Comparison of ENCODE assay signal across 12 cellular contexts in genomic region chr12:45435945-45436710, GRCh38.
DNase-seq lines count a peak whose midpoint lies in the region; ATAC-seq and TF ChIP-seq lines count a peak whose summit lies in the region.
"Had no signal": no experiment of that assay in that cellular context is flagged by ENCODE, and none has a peak within 500 bp of the region (broad histone marks: within the 10 kb centered on the region; RNA-seq: fewer than 3 reads in every experiment).

No MANE protein-coding gene starts in this region.

- peaks cover 0 to 3% of the 10 kb centered on the region in 2 donors for H3K4me1 Mint-ChIP-seq in effector memory CD8-positive, alpha-beta T cell (ENCODE audit: low read depth in 2 of 2)

- H3K79me2 ChIP-seq in mesendoderm (ENCODE audit: control insufficient read depth, insufficient read depth, low read length) = no peaks in the 10 kb centered on the region

- in situ Hi-C loops in HAP-1 (cut with MboI; ENCODE audit: low sequenced_read_pairs) = no loop called here

- ATAC-seq in effector memory CD8-positive, alpha-beta T cell (replicated peaks) = peak; percentile 39
- peak in 2 of 4 donors; percentile 30 to 32 for ATAC-seq in psoas muscle
- no peak for ATAC-seq in GM21786 (IDR thresholded peaks at IDR 0.05; ENCODE audit: unreplicated experiment)
- ATAC-seq: activated naive CD4-positive, alpha-beta T cell treated with anti-CD3 and anti-CD28 coated beads, Interleukin-2, amount 50 U/mL, for 72 hours had no signal

- H3K36me3 Mint-ChIP-seq in effector memory CD8-positive, alpha-beta T cell (ENCODE audit: insufficient read depth) = peaks cover 2% of the 10 kb centered on the region

- H3K9me3 ChIP-seq in HAP-1 (no peaks in the 10 kb centered on the region), NT2/D1 (ENCODE audit: insufficient read depth, low read length) (peaks cover 10% of the 10 kb centered on the region), psoas muscle (no peaks in the 10 kb centered on the region)
- H3K9me3 ChIP-seq: neutrophil had no signal

- H3K18ac ChIP-seq in mesendoderm (ENCODE audit: low read length) = no peak overlapping the region

- H3K4me3 ChIP-seq in HAP-1 = no peak overlapping the region
- H3K4me3 ChIP-seq in NT2/D1 (ENCODE audit: insufficient read length, low read depth) = no peak overlapping the region
- H3K4me3 ChIP-seq in psoas muscle = no peak overlapping the region
- no peak overlapping the region for H3K4me3 ChIP-seq in mesendoderm (ENCODE audit: low read length)

- no peaks in the 10 kb centered on the region for H3K9me3 Mint-ChIP-seq in effector memory CD8-positive, alpha-beta T cell
- H3K9me3 Mint-ChIP-seq: activated naive CD4-positive, alpha-beta T cell treated with anti-CD3 and anti-CD28 coated beads, Interleukin-2, amount 50 U/mL, for 72 hours had no signal

- WGBS in psoas muscle, 3 donors = 75 to 84% (median 77%) methylated on average over 3 of the region's 3 CpGs
- no CpG with 5 or more reads among the region's 3 CpGs for WGBS in mesendoderm (ENCODE audit: extremely low coverage, insufficient coverage, low lambda C conversion rate)

- no peaks in the 10 kb centered on the region for H3K79me1 ChIP-seq in mesendoderm (ENCODE audit: low read length)

- H3K4me1 ChIP-seq in HAP-1 (peaks cover 5% of the 10 kb centered on the region), NT2/D1 (ENCODE audit: insufficient read depth, insufficient read length) (peaks cover 6% of the 10 kb centered on the region), psoas muscle (peaks cover 13% of the 10 kb centered on the region), mesendoderm (ENCODE audit: control insufficient read depth, low read depth, low read length) (peaks cover 8% of the 10 kb centered on the region)

- no peak for TF ChIP-seq CTCF in psoas muscle (IDR thresholded peaks at IDR 0.05)

- no peak overlapping the region for H2BK5ac ChIP-seq in mesendoderm (ENCODE audit: low read length)

- DNase-seq in HAP-1 (ENCODE audit: low spot score in 2 of 2) (peak; percentile 37 to 74), NT2/D1 (ENCODE audit: low read depth, low spot score) (peak; percentile 25), psoas muscle (no peak), mesendoderm (no peak)
- no peak for DNase-seq in effector memory CD8-positive, alpha-beta T cell
- DNase-seq in stimulated activated naive CD4-positive, alpha-beta T cell treated with Interleukin-2 at 50 U/mL for 16 hours (lab: John Stamatoyannopoulos, UW) = no peak
- DNase-seq: kidney, NCI-H1930 had no signal

- H2BK120ac ChIP-seq in mesendoderm (ENCODE audit: low read depth, low read length) = no peak overlapping the region

- no peak overlapping the region for H3K4me2 ChIP-seq in mesendoderm (ENCODE audit: low read length)

- no peak overlapping the region for H3K56ac ChIP-seq in mesendoderm (ENCODE audit: low read length)

- H4K5ac ChIP-seq in mesendoderm (ENCODE audit: low read length) = no peak overlapping the region

- H3K27me3 Mint-ChIP-seq in effector memory CD8-positive, alpha-beta T cell = peaks cover 0 to 2% of the 10 kb centered on the region in 2 donors

- H3K9ac ChIP-seq in NT2/D1 (ENCODE audit: insufficient read length, low read depth) (no peak overlapping the region), mesendoderm (ENCODE audit: low read length) (no peak overlapping the region)

- H3K23ac ChIP-seq in mesendoderm (ENCODE audit: low read length) = no peak overlapping the region

- H3K4me3 Mint-ChIP-seq in effector memory CD8-positive, alpha-beta T cell = no peak overlapping the region
- H3K4me3 Mint-ChIP-seq: T-helper 2 cell treated with Interferon-gamma antibody and Interleukin-4, amounts not matched to agents 5 μg/mL and 100 μg/mL, for 36 hours had no signal

- H3K27me3 ChIP-seq in HAP-1 (ENCODE audit: low read depth) (no peaks in the 10 kb centered on the region), NT2/D1 (ENCODE audit: insufficient read depth, insufficient read length) (no peaks in the 10 kb centered on the region), psoas muscle (ENCODE audit: insufficient read depth in 3 of 3, low read length in 2 of 3) (no peaks in the 10 kb centered on the region), mesendoderm (ENCODE audit: insufficient read depth, low read length, poor library complexity) (no peaks in the 10 kb centered on the region)
- H3K27me3 ChIP-seq: neutrophil had no signal

- no peak overlapping the region for H4K8ac ChIP-seq in mesendoderm (ENCODE audit: low read depth, low read length)

- no peak overlapping the region for H3K4ac ChIP-seq in mesendoderm (ENCODE audit: low read depth, low read length)

- intact Hi-C loops in psoas muscle (cut with DNase I) = no loop called here

- H3K36me3 ChIP-seq in HAP-1 (replicated peaks) = no peaks in the 10 kb centered on the region
- peaks cover 5% of the 10 kb centered on the region for H3K36me3 ChIP-seq in NT2/D1 (ENCODE audit: insufficient read depth, insufficient read length, low read length)
- H3K36me3 ChIP-seq in psoas muscle (ENCODE audit: insufficient read depth in 1 of 2, low read depth in 1 of 2) = peaks cover 8 to 26% of the 10 kb centered on the region in 2 donors
- no peaks in the 10 kb centered on the region for H3K36me3 ChIP-seq in mesendoderm (ENCODE audit: control insufficient read depth, insufficient read depth, low read length)

- no peak overlapping the region for H2BK15ac ChIP-seq in mesendoderm (replicated peaks; ENCODE audit: low read depth)

- H3K27ac ChIP-seq in psoas muscle (peak overlapping the region; percentile 20), mesendoderm (ENCODE audit: low read depth, low read length) (no peak overlapping the region)
- H3K27ac ChIP-seq: neutrophil had no signal

- H2AK5ac ChIP-seq in mesendoderm (ENCODE audit: low read length) = no peak overlapping the region

- no peak overlapping the region for H3K27ac Mint-ChIP-seq in effector memory CD8-positive, alpha-beta T cell
- H3K27ac Mint-ChIP-seq: activated naive CD4-positive, alpha-beta T cell treated with anti-CD3 and anti-CD28 coated beads, Interleukin-2, amount 50 U/mL, for 72 hours; T-helper 2 cell treated with Interferon-gamma antibody and Interleukin-4, amounts not matched to agents 5 μg/mL and 100 μg/mL, for 36 hours had no signal

Comparison
In these comparisons a context has a peak if more than half of its experiments do, and no peak if none do; other contexts are left out.
1. DNase-seq: peak in HAP-1 (2 of 2) and NT2/D1 (single experiment); none in effector memory CD8-positive, alpha-beta T cell (0 of 3), psoas muscle (0 of 2), stimulated activated naive CD4-positive, alpha-beta T cell treated with Interleukin-2 at 50 U/mL for 16 hours (single experiment) and mesendoderm (single experiment).